In the genomic region with DNA sequence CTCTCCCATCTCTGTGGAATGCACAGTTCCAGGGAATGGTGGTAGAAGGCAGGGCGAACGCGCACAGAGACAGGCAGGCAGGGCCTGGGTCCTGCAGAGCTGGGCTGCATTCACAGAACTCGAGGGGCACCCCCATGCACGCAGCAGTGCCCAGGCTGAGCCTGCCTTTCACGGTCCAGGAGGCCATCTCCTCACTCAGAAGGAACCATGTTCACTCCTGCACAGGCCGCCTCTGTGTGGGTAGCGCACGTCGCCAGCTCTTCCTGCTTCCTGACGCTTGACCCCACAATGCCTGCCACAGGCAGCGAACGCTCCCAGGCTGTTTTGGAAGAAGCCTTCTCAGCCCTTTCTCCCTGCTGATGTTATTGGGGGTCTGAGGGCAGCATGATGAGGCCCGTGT, we compare ENCODE assay signal across 21 cellular contexts.
"Had no signal": no experiment of that assay in that cellular context is flagged by ENCODE, and none has a peak within 500 bp of the region (broad histone marks: within the 10 kb centered on the region; RNA-seq: fewer than 3 reads in every experiment).

No MANE protein-coding gene starts in this region.

- H3K9me3 Mint-ChIP-seq: activated CD4-positive, alpha-beta memory T cell treated with anti-CD3 and anti-CD28 coated beads for 36 hours; activated CD4-positive, alpha-beta T cell treated with anti-CD3 and anti-CD28 coated beads, Interleukin-2, amount 10 ng/mL, durations not matched to agents 7 days and 5 days; activated naive CD4-positive, alpha-beta T cell treated with anti-CD3 and anti-CD28 coated beads, Interleukin-2, amount 50 U/mL, for 72 hours; activated naive CD8-positive, alpha-beta T cell treated with anti-CD3 and anti-CD28 coated beads, Interleukin-2, amount 50 U/mL, for 24 hours; activated T-cell treated with anti-CD3 and anti-CD28 coated beads, Interleukin-2, amount 50 U/mL, for 4 hours had no signal

- H3K4me1 Mint-ChIP-seq: activated CD4-positive, alpha-beta T cell treated with anti-CD3 and anti-CD28 coated beads, Interleukin-2, amount 10 ng/mL, durations not matched to agents 7 days and 5 days; activated naive CD8-positive, alpha-beta T cell treated with anti-CD3 and anti-CD28 coated beads, Interleukin-2, amount 50 U/mL, for 24 hours had no signal

- H3K27me3 Mint-ChIP-seq: activated CD4-positive, alpha-beta memory T cell treated with anti-CD3 and anti-CD28 coated beads for 36 hours; activated CD4-positive, alpha-beta T cell treated with anti-CD3 and anti-CD28 coated beads, Interleukin-2, amount 10 ng/mL, durations not matched to agents 7 days and 5 days; activated naive CD8-positive, alpha-beta T cell treated with anti-CD3 and anti-CD28 coated beads, Interleukin-2, amount 50 U/mL, for 24 hours had no signal

- H3K27ac ChIP-seq: brain microvascular endothelial cell, cardiac muscle cell, VCaP had no signal

- ATAC-seq: activated naive CD8-positive, alpha-beta T cell treated with anti-CD3 and anti-CD28 coated beads, Interleukin-2, amount 50 U/mL, for 24 hours; activated T-cell treated with anti-CD3 and anti-CD28 coated beads, Interleukin-2, amount 50 U/mL, for 4 hours had no signal

- DNase-seq: activated CD4-positive, alpha-beta memory T cell treated with anti-CD3 and anti-CD28 coated beads for 36 hours; activated CD4-positive, alpha-beta T cell treated with anti-CD3 and anti-CD28 coated beads, Interleukin-2, amount 10 ng/mL, durations not matched to agents 7 days and 5 days; activated CD4-positive, CD25-positive, alpha-beta regulatory T cell; activated CD8-positive, alpha-beta memory T cell treated with anti-CD3 and anti-CD28 coated beads for 24 hours; activated effector memory CD4-positive, alpha-beta T cell treated with anti-CD3 and anti-CD28 coated beads, Interleukin-2, amount 50 U/mL, for 16 hours; activated naive CD4-positive, alpha-beta T cell treated with Interleukin-2 at 50 U/mL for 16 hours; activated naive CD8-positive, alpha-beta T cell treated with anti-CD3 and anti-CD28 coated beads, Interleukin-2, amount 50 U/mL, for 24 hours; activated T-cell treated with anti-CD3 and anti-CD28 coated beads, Interleukin-2, amount 50 U/mL, for 4 hours; amniotic stem cell; brain microvascular endothelial cell; Karpas-422; NCI-H1105 treated with DMSO at 0.1 percent for 48 hours; NCI-H1436 treated with DMSO at 0.1 percent for 48 hours; NCI-H187; NCI-H2081; NCI-H524; SHP77 treated with DMSO at 0.1 percent for 48 hours; T-helper 2 cell had no signal

- H3K27ac Mint-ChIP-seq: activated CD4-positive, alpha-beta memory T cell treated with anti-CD3 and anti-CD28 coated beads for 36 hours; activated CD4-positive, alpha-beta T cell treated with anti-CD3 and anti-CD28 coated beads, Interleukin-2, amount 10 ng/mL, durations not matched to agents 7 days and 5 days; activated naive CD8-positive, alpha-beta T cell treated with anti-CD3 and anti-CD28 coated beads, Interleukin-2, amount 50 U/mL, for 24 hours had no signal

- H3K36me3 Mint-ChIP-seq: activated naive CD4-positive, alpha-beta T cell treated with anti-CD3 and anti-CD28 coated beads, Interleukin-2, amount 50 U/mL, for 72 hours had no signal

- H3K27me3 ChIP-seq: brain microvascular endothelial cell, cardiac muscle cell had no signal

- H3K4me3 ChIP-seq: cardiac muscle cell had no signal

- H3K4me3 Mint-ChIP-seq: activated CD4-positive, alpha-beta memory T cell treated with anti-CD3 and anti-CD28 coated beads for 36 hours; activated CD4-positive, alpha-beta T cell treated with anti-CD3 and anti-CD28 coated beads, Interleukin-2, amount 10 ng/mL, durations not matched to agents 7 days and 5 days; activated naive CD8-positive, alpha-beta T cell treated with anti-CD3 and anti-CD28 coated beads, Interleukin-2, amount 50 U/mL, for 24 hours; activated T-cell treated with anti-CD3 and anti-CD28 coated beads, Interleukin-2, amount 50 U/mL, for 4 hours had no signal
